In genomic region chr10:116287906-116288501, GRCh38 we compare ENCODE assay signal across 8 cellular contexts. TPM values are rescaled to one million over a fixed set of nuclear protein-coding genes. Genes with fewer than 3 reads are reported as not detected.
DNase-seq lines count a peak whose midpoint lies in the region; ATAC-seq and TF ChIP-seq lines count a peak whose summit lies in the region.

No MANE protein-coding gene starts in this region.

- TF ChIP-seq CTCF in fibroblast of lung (conservative IDR thresholded peaks at IDR 0.05 in 1 of 2, IDR thresholded peaks at IDR 0.05 in 1 of 2; ENCODE audit: low read depth in 1 of 2, low read length in 2 of 2) (peak; percentile 69 to 72), omental fat pad (IDR thresholded peaks at IDR 0.05) (no peak)

- H3K27ac Mint-ChIP-seq in stimulated activated memory B cell treated with anti-CD40 and anti-IgM and Interleukin-4, amounts not matched to agents 10 μg/mL and 1 μg/mL and 100 μg/mL, for 72 hours = no peak overlapping the region

- in situ Hi-C loops in SK-MEL-5 (cut with HindIII; ENCODE audit: low pct_unique_long_range_greater_than_20kb, low sequenced_read_pairs) = no loop called here

- H3K4me3 ChIP-seq in fibroblast of lung (replicated peaks in 1 of 4; ENCODE audit: control extremely low read depth in 1 of 4, insufficient read depth in 1 of 4, low read depth in 3 of 4, low read length in 4 of 4) = no peak overlapping the region

- H3K4me3 Mint-ChIP-seq in stimulated activated memory B cell treated with anti-CD40 and anti-IgM and Interleukin-4, amounts not matched to agents 10 μg/mL and 1 μg/mL and 100 μg/mL, for 72 hours = no peak overlapping the region

- no peaks in the 10 kb centered on the region for H3K36me3 Mint-ChIP-seq in stimulated activated memory B cell treated with anti-CD40 and anti-IgM and Interleukin-4, amounts not matched to agents 10 μg/mL and 1 μg/mL and 100 μg/mL, for 72 hours

- no peaks in the 10 kb centered on the region for H4K20me1 ChIP-seq in fibroblast of lung (ENCODE audit: control insufficient read depth, extremely low read depth, insufficient read depth, low read length)

- no peak overlapping the region for H2AFZ ChIP-seq in fibroblast of lung (ENCODE audit: low read length)

- no peaks in the 10 kb centered on the region for H3K27me3 Mint-ChIP-seq in stimulated activated memory B cell treated with anti-CD40 and anti-IgM and Interleukin-4, amounts not matched to agents 10 μg/mL and 1 μg/mL and 100 μg/mL, for 72 hours

- DNase-seq in ELR (ENCODE audit: low read depth) = peak; percentile 69
- peak; percentile 44 for DNase-seq in HK-2 (ENCODE audit: unreplicated experiment)
- peak; percentile 62 for DNase-seq in SK-MEL-5 (ENCODE audit: low read depth, low spot score)
- peak; percentile 44 to 77 for DNase-seq in fibroblast of lung (ENCODE audit: low read depth in 2 of 2)
- DNase-seq in pons (ENCODE audit: low spot score) = peak; percentile 66
- no peak for DNase-seq in omental fat pad (ENCODE audit: low spot score)

- H3K27me3 ChIP-seq in fibroblast of lung (ENCODE audit: control insufficient read depth, insufficient read depth, low read length) = no peaks in the 10 kb centered on the region

- H3K36me3 ChIP-seq in fibroblast of lung (ENCODE audit: control insufficient read depth, insufficient read depth, low read length) = no peaks in the 10 kb centered on the region

- ATAC-seq in stimulated activated memory B cell treated with anti-CD40 and anti-IgM and Interleukin-4, amounts not matched to agents 10 μg/mL and 1 μg/mL and 100 μg/mL, for 72 hours = no peak
- no peak for ATAC-seq in HG02938 (IDR thresholded peaks at IDR 0.05; ENCODE audit: unreplicated experiment)
- no peak for ATAC-seq in omental fat pad (ENCODE audit: low FRiP score)

- peaks cover 8% of the 10 kb centered on the region for H3K9me3 Mint-ChIP-seq in stimulated activated memory B cell treated with anti-CD40 and anti-IgM and Interleukin-4, amounts not matched to agents 10 μg/mL and 1 μg/mL and 100 μg/mL, for 72 hours

- H3K27ac ChIP-seq in fibroblast of lung (ENCODE audit: insufficient read depth, low read length) = no peak overlapping the region

- H3K4me1 ChIP-seq in fibroblast of lung (ENCODE audit: control insufficient read depth, extremely low read depth, insufficient read depth, low read length) = no peaks in the 10 kb centered on the region

- no peaks in the 10 kb centered on the region for H3K9me3 ChIP-seq in fibroblast of lung (ENCODE audit: control insufficient read depth, insufficient read depth, low read depth, low read length)

- no peak overlapping the region for H3K4me2 ChIP-seq in fibroblast of lung (ENCODE audit: extremely low read depth, insufficient read depth, low read length)

- no peaks in the 10 kb centered on the region for H3K79me2 ChIP-seq in fibroblast of lung (ENCODE audit: control insufficient read depth, insufficient read depth, low read length)

- no peak overlapping the region for H3K9ac ChIP-seq in fibroblast of lung (ENCODE audit: insufficient read depth, low read length)

- H3K4me1 Mint-ChIP-seq in stimulated activated memory B cell treated with anti-CD40 and anti-IgM and Interleukin-4, amounts not matched to agents 10 μg/mL and 1 μg/mL and 100 μg/mL, for 72 hours = no peaks in the 10 kb centered on the region

RNA-seq across cellular contexts. Expression of gene GFRA1, which starts 15.0 kb away (rescaled TPM):
- 0.03 and 0.24 TPM in 2 replicates for total RNA-seq in SK-MEL-5 (2014; rRNA removed; shearing (Covaris generic))
- polyA plus RNA-seq in SK-MEL-5 (2015; cell fraction: cytosol; rRNA removed) = 0.04 and 0.10 TPM in 2 replicates
- polyA plus RNA-seq in SK-MEL-5 (2015; cell fraction: nucleus; rRNA removed) = not detected in 2 replicates
- total RNA-seq in fibroblast of lung (6.3 and 23.1 TPM in 2 replicates), omental fat pad (100 to 1,000 TPM in 1 of 4 donors, 10 to 100 TPM in 3; 35.2 to 142 (median 61.8) TPM)
- 6.1 and 29.6 TPM in 2 replicates for polyA plus RNA-seq in fibroblast of lung
- 3.8 and 17.2 TPM in 2 replicates for polyA plus RNA-seq in fibroblast of lung (2012)
- 7.7 and 39.3 TPM in 2 replicates for polyA minus RNA-seq in fibroblast of lung (ENCODE audit: low replicate concordance)

RNA-seq across cellular contexts. Expression of gene CCDC172, which starts 36.2 kb away (rescaled TPM):
- total RNA-seq in SK-MEL-5 (2014; rRNA removed; shearing (Covaris generic)) = not detected in 2 replicates
- polyA plus RNA-seq in SK-MEL-5 (2015; cell fraction: cytosol; rRNA removed) = not detected in 2 replicates
- not detected in 2 replicates for polyA plus RNA-seq in SK-MEL-5 (2015; cell fraction: nucleus; rRNA removed)
- total RNA-seq in fibroblast of lung = not detected in 2 replicates
- polyA plus RNA-seq in fibroblast of lung = not detected in 2 replicates
- polyA plus RNA-seq in fibroblast of lung (2012) = not detected in 2 replicates
- polyA minus RNA-seq in fibroblast of lung (ENCODE audit: low replicate concordance) = not detected in 2 replicates
- not detected for total RNA-seq in omental fat pad

Comparison
In these comparisons a context has a peak if more than half of its experiments do, and no peak if none do; other contexts are left out.
1. CTCF ChIP-seq: peak in fibroblast of lung (2 of 2); none in omental fat pad (0 of 3).